ENCODE assay signal across 9 cellular contexts in genomic region chr2:207692206-207693065, GRCh38. TPM values are rescaled to one million over a fixed set of nuclear protein-coding genes. Genes with fewer than 3 reads are reported as not detected.
A peak's percentile ranks its signal among the peaks of the same experiment; 100 is the strongest.
DNase-seq lines count a peak whose midpoint lies in the region; ATAC-seq and TF ChIP-seq lines count a peak whose summit lies in the region.
"Had no signal": no experiment of that assay in that cellular context is flagged by ENCODE, and none has a peak within 500 bp of the region (broad histone marks: within the 10 kb centered on the region; RNA-seq: fewer than 3 reads in every experiment).

No MANE protein-coding gene starts in this region.

- no peak for ATAC-seq in GM19452 (IDR thresholded peaks at IDR 0.05; ENCODE audit: unreplicated experiment)

- H3K4me1 ChIP-seq in CD4-positive, alpha-beta memory T cell (ENCODE audit: insufficient read depth, low read length), result no peaks in the 10 kb centered on the region
- H3K4me1 ChIP-seq in HAP-1 (no peaks in the 10 kb centered on the region; the same call in 1 of the 2 replicates), prostate gland (replicated peaks) (no peaks in the 10 kb centered on the region)

- WGBS in prostate gland, result 59% methylated on average over 7 of the region's 7 CpGs

- POLR2A ChIA-PET in CD4-positive, alpha-beta memory T cell (lab: Charles Lee; ENCODE audit: partially characterized antibody), result interaction anchor here (1.2 kb wide), 1 partner anchor 34 kb away, joined by 3 read pairs; no protein-coding TSS in a partner anchor

- peaks cover 0 to 5% (median 2%) of the 10 kb centered on the region in 4 donors for H3K4me1 Mint-ChIP-seq in CD4-positive, alpha-beta memory T cell

- no peaks in the 10 kb centered on the region for H3K36me3 ChIP-seq in CD4-positive, alpha-beta memory T cell (ENCODE audit: insufficient read depth, low read length)
- H3K36me3 ChIP-seq in HAP-1 (replicated peaks) (no peaks in the 10 kb centered on the region), prostate gland (no peaks in the 10 kb centered on the region)

- no peak overlapping the region for H3K27ac Mint-ChIP-seq in CD4-positive, alpha-beta memory T cell

- peak; percentile 34 to 45 (median 37) for DNase-seq in CD4-positive, alpha-beta memory T cell
- peak; percentile 38 to 73 for DNase-seq in HAP-1 (ENCODE audit: low spot score in 2 of 2)
- DNase-seq in RKO (ENCODE audit: low spot score), result peak; percentile 40
- peak; percentile 47 for DNase-seq in activated naive CD4-positive, alpha-beta T cell treated with anti-CD3 and anti-CD28 coated beads, Interleukin-2, amount 50 U/mL, for 16 hours
- peak; percentile 70 for DNase-seq in islet precursor cell
- peak; percentile 12 for DNase-seq in stimulated activated CD8-positive, alpha-beta memory T cell treated with anti-CD3 and anti-CD28 coated beads, Interleukin-7, amount 100 ng/mL, for 24 hours (ENCODE audit: low read depth)
- no peak for DNase-seq in prostate gland (ENCODE audit: low spot score)

- no peaks in the 10 kb centered on the region for H3K9me3 ChIP-seq in CD4-positive, alpha-beta memory T cell (ENCODE audit: control insufficient read depth in 1 of 2, low read length in 2 of 2)
- H3K9me3 ChIP-seq in HAP-1 (no peaks in the 10 kb centered on the region), prostate gland (no peaks in the 10 kb centered on the region)

- no peak overlapping the region for H3K4me3 Mint-ChIP-seq in CD4-positive, alpha-beta memory T cell

- intact Hi-C loops in CD4-positive, alpha-beta memory T cell (cut with micrococcal nuclease), result loop anchor here (1.0 kb wide), 2 partner anchors 342 to 380 kb away; no protein-coding TSS in a partner anchor
- intact Hi-C loops in prostate gland (cut with DNase I), result no loop called here

- no peak for TF ChIP-seq POLR2A in prostate gland (IDR thresholded peaks at IDR 0.05)

- no peaks in the 10 kb centered on the region for H3K27me3 Mint-ChIP-seq in CD4-positive, alpha-beta memory T cell
- H3K27me3 Mint-ChIP-seq: IgD-negative memory B cell had no signal

- in situ Hi-C loops in HAP-1 (cut with MboI; ENCODE audit: low sequenced_read_pairs), result no loop called here

- H3K27ac ChIP-seq in CD4-positive, alpha-beta memory T cell (ENCODE audit: low read depth, low read length), result no peak overlapping the region
- H3K27ac ChIP-seq in prostate gland, result no peak overlapping the region

- no peaks in the 10 kb centered on the region for H3K27me3 ChIP-seq in CD4-positive, alpha-beta memory T cell (ENCODE audit: insufficient read depth, low read length)
- H3K27me3 ChIP-seq in HAP-1 (ENCODE audit: low read depth) (no peaks in the 10 kb centered on the region), prostate gland (replicated peaks; ENCODE audit: insufficient read depth) (no peaks in the 10 kb centered on the region)

- TF ChIP-seq CTCF in prostate gland (IDR thresholded peaks at IDR 0.05), result no peak

- no peak overlapping the region for H3K4me3 ChIP-seq in CD4-positive, alpha-beta memory T cell (ENCODE audit: low read length in 2 of 2)
- H3K4me3 ChIP-seq in HAP-1 (no peak overlapping the region), prostate gland (no peak overlapping the region)

- no peaks in the 10 kb centered on the region for H3K36me3 Mint-ChIP-seq in CD4-positive, alpha-beta memory T cell

- CTCF ChIA-PET in CD4-positive, alpha-beta memory T cell (lab: Charles Lee; ENCODE audit: partially characterized antibody), result interaction anchor here (0.6 to 3.8 kb wide), 20 partner anchors 12 to 348 kb away, joined by 3 to 17 read pairs (median 4); partner anchors contain the start of genes CCNYL1, METTL21A and PLEKHM3

- H3K9me3 Mint-ChIP-seq in CD4-positive, alpha-beta memory T cell, result no peaks in the 10 kb centered on the region
- H3K9me3 Mint-ChIP-seq: IgD-negative memory B cell had no signal

RNA-seq across cellular contexts. Expression of gene CCNYL1, which starts 19.0 kb away (rescaled TPM):
- total RNA-seq in CD4-positive, alpha-beta memory T cell, result 10 to 100 TPM in 1 of 2 experiments, 1 to 10 TPM in 1; 9.7 to 10.5 TPM
- 1 to 10 TPM in 1 of 2 donors, under 1 TPM in 1; 1.00 to 2.3 TPM for polyA plus RNA-seq in CD4-positive, alpha-beta memory T cell
- total RNA-seq in prostate gland, result 1 to 10 TPM; 5.7 to 9.7 TPM
